In the genomic region with DNA sequence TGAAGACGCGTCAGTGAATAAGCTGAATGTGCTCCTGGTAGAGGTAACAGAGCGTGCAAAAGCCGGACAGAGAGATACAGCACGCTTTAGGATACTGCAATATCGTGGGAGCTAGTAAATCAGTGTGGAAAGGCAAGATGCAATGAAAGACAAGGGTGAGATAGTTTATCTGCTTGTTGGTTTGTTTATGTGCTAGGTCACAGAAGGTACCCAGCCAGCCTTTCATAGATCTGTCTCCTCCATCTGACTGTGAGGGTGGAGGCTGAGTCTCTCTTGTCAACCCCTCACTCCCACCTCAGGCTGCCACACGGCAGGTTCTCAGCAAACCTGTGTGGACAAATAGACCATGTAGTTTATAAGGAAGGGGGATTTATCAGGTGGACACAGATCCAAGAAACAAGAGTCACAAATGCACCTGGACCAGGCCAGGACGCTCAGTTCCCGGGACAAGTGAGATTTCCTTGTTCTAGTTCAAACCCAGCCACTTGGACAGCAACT, we compare ENCODE assay signal across 1 cellular context.
TF ChIP-seq lines count a peak whose summit lies in the region.

No MANE protein-coding gene starts in this region.

TF ChIP-seq in GM12878, 131 proteins besides CTCF, POLR2A, EP300 and RAD21:
- no peak for TF ChIP-seq ZNF207 (IDR thresholded peaks at IDR 0.05; ENCODE audit: borderline replicate concordance)
- TF ChIP-seq BACH1 (IDR thresholded peaks at IDR 0.05; ENCODE audit: borderline replicate concordance), result no peak
- TF ChIP-seq, protein P1, sequence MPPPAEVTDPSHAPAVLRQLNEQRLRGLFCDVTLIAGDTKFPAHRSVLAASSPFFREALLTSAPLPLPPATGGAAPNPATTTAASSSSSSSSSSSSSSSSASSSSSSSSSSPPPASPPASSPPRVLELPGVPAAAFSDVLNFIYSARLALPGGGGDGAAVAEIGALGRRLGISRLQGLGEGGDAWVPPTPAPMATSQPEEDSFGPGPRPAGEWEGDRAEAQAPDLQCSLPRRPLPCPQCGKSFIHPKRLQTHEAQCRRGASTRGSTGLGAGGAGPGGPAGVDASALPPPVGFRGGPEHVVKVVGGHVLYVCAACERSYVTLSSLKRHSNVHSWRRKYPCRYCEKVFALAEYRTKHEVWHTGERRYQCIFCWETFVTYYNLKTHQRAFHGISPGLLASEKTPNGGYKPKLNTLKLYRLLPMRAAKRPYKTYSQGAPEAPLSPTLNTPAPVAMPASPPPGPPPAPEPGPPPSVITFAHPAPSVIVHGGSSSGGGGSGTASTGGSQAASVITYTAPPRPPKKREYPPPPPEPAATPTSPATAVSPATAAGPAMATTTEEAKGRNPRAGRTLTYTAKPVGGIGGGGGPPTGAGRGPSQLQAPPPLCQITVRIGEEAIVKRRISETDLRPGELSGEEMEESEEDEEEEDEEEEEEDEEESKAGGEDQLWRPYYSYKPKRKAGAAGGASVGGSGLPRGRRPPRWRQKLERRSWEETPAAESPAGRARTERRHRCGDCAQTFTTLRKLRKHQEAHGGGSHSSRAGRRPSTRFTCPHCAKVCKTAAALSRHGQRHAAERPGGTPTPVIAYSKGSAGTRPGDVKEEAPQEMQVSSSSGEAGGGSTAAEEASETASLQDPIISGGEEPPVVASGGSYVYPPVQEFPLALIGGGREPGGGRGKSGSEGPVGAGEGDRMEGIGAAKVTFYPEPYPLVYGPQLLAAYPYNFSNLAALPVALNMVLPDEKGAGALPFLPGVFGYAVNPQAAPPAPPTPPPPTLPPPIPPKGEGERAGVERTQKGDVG (CRISPR knock-in tag; IDR thresholded peaks at IDR 0.05), result no peak
- no peak for TF ChIP-seq SIX5 (IDR thresholded peaks at IDR 0.05; ENCODE audit: low read depth, low read length, severe bottlenecking)
- TF ChIP-seq SMAD5 (IDR thresholded peaks at IDR 0.05; ENCODE audit: low read depth), result no peak
- TF ChIP-seq RUNX3 (IDR thresholded peaks at IDR 0.05; ENCODE audit: low read length), result no peak
- TF ChIP-seq, protein P2, sequence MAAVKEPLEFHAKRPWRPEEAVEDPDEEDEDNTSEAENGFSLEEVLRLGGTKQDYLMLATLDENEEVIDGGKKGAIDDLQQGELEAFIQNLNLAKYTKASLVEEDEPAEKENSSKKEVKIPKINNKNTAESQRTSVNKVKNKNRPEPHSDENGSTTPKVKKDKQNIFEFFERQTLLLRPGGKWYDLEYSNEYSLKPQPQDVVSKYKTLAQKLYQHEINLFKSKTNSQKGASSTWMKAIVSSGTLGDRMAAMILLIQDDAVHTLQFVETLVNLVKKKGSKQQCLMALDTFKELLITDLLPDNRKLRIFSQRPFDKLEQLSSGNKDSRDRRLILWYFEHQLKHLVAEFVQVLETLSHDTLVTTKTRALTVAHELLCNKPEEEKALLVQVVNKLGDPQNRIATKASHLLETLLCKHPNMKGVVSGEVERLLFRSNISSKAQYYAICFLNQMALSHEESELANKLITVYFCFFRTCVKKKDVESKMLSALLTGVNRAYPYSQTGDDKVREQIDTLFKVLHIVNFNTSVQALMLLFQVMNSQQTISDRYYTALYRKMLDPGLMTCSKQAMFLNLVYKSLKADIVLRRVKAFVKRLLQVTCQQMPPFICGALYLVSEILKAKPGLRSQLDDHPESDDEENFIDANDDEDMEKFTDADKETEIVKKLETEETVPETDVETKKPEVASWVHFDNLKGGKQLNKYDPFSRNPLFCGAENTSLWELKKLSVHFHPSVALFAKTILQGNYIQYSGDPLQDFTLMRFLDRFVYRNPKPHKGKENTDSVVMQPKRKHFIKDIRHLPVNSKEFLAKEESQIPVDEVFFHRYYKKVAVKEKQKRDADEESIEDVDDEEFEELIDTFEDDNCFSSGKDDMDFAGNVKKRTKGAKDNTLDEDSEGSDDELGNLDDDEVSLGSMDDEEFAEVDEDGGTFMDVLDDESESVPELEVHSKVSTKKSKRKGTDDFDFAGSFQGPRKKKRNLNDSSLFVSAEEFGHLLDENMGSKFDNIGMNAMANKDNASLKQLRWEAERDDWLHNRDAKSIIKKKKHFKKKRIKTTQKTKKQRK (IDR thresholded peaks at IDR 0.05; ENCODE audit: low read depth, low read length), result no peak
- TF ChIP-seq GABPA (IDR thresholded peaks at IDR 0.05; ENCODE audit: low read depth), result no peak
- TF ChIP-seq, protein P3, sequence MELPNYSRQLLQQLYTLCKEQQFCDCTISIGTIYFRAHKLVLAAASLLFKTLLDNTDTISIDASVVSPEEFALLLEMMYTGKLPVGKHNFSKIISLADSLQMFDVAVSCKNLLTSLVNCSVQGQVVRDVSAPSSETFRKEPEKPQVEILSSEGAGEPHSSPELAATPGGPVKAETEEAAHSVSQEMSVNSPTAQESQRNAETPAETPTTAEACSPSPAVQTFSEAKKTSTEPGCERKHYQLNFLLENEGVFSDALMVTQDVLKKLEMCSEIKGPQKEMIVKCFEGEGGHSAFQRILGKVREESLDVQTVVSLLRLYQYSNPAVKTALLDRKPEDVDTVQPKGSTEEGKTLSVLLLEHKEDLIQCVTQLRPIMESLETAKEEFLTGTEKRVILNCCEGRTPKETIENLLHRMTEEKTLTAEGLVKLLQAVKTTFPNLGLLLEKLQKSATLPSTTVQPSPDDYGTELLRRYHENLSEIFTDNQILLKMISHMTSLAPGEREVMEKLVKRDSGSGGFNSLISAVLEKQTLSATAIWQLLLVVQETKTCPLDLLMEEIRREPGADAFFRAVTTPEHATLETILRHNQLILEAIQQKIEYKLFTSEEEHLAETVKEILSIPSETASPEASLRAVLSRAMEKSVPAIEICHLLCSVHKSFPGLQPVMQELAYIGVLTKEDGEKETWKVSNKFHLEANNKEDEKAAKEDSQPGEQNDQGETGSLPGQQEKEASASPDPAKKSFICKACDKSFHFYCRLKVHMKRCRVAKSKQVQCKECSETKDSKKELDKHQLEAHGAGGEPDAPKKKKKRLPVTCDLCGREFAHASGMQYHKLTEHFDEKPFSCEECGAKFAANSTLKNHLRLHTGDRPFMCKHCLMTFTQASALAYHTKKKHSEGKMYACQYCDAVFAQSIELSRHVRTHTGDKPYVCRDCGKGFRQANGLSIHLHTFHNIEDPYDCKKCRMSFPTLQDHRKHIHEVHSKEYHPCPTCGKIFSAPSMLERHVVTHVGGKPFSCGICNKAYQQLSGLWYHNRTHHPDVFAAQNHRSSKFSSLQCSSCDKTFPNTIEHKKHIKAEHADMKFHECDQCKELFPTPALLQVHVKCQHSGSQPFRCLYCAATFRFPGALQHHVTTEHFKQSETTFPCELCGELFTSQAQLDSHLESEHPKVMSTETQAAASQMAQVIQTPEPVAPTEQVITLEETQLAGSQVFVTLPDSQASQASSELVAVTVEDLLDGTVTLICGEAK (IDR thresholded peaks at IDR 0.05; ENCODE audit: borderline replicate concordance), result no peak
- TF ChIP-seq HDAC2 (IDR thresholded peaks at IDR 0.05), result no peak
- TF ChIP-seq, protein P4, sequence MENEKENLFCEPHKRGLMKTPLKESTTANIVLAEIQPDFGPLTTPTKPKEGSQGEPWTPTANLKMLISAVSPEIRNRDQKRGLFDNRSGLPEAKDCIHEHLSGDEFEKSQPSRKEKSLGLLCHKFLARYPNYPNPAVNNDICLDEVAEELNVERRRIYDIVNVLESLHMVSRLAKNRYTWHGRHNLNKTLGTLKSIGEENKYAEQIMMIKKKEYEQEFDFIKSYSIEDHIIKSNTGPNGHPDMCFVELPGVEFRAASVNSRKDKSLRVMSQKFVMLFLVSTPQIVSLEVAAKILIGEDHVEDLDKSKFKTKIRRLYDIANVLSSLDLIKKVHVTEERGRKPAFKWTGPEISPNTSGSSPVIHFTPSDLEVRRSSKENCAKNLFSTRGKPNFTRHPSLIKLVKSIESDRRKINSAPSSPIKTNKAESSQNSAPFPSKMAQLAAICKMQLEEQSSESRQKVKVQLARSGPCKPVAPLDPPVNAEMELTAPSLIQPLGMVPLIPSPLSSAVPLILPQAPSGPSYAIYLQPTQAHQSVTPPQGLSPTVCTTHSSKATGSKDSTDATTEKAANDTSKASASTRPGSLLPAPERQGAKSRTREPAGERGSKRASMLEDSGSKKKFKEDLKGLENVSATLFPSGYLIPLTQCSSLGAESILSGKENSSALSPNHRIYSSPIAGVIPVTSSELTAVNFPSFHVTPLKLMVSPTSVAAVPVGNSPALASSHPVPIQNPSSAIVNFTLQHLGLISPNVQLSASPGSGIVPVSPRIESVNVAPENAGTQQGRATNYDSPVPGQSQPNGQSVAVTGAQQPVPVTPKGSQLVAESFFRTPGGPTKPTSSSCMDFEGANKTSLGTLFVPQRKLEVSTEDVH (IDR thresholded peaks at IDR 0.05; ENCODE audit: low read depth, partially characterized antibody), result no peak
- TF ChIP-seq, protein P5, sequence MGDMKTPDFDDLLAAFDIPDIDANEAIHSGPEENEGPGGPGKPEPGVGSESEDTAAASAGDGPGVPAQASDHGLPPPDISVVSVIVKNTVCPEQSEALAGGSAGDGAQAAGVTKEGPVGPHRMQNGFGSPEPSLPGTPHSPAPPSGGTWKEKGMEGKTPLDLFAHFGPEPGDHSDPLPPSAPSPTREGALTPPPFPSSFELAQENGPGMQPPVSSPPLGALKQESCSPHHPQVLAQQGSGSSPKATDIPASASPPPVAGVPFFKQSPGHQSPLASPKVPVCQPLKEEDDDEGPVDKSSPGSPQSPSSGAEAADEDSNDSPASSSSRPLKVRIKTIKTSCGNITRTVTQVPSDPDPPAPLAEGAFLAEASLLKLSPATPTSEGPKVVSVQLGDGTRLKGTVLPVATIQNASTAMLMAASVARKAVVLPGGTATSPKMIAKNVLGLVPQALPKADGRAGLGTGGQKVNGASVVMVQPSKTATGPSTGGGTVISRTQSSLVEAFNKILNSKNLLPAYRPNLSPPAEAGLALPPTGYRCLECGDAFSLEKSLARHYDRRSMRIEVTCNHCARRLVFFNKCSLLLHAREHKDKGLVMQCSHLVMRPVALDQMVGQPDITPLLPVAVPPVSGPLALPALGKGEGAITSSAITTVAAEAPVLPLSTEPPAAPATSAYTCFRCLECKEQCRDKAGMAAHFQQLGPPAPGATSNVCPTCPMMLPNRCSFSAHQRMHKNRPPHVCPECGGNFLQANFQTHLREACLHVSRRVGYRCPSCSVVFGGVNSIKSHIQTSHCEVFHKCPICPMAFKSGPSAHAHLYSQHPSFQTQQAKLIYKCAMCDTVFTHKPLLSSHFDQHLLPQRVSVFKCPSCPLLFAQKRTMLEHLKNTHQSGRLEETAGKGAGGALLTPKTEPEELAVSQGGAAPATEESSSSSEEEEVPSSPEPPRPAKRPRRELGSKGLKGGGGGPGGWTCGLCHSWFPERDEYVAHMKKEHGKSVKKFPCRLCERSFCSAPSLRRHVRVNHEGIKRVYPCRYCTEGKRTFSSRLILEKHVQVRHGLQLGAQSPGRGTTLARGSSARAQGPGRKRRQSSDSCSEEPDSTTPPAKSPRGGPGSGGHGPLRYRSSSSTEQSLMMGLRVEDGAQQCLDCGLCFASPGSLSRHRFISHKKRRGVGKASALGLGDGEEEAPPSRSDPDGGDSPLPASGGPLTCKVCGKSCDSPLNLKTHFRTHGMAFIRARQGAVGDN (IDR thresholded peaks at IDR 0.05), result no peak
- TF ChIP-seq TCF3 (IDR thresholded peaks at IDR 0.05; ENCODE audit: borderline replicate concordance, insufficient read depth, low read depth, low read length), result no peak
- no peak for TF ChIP-seq RFX5 (IDR thresholded peaks at IDR 0.05; ENCODE audit: low read depth, low read length)
